21 cellular contexts compared by ENCODE assay signal in genomic region chr19:56085571-56086275, GRCh38. TPM values are rescaled to one million over a fixed set of nuclear protein-coding genes. Genes with fewer than 3 reads are reported as not detected.
DNase-seq lines count a peak whose midpoint lies in the region; ATAC-seq lines count a peak whose summit lies in the region.
"Had no signal": no experiment of that assay in that cellular context is flagged by ENCODE, and none has a peak within 500 bp of the region (broad histone marks: within the 10 kb centered on the region; RNA-seq: fewer than 3 reads in every experiment).

No MANE protein-coding gene starts in this region.

- peak; percentile 16 for DNase-seq in EL
- DNase-seq in HuH-7.5 (ENCODE audit: low spot score) = peak; percentile 36
- DNase-seq in central memory CD8-positive, alpha-beta T cell (ENCODE audit: low spot score in 2 of 2) = no peak
- no peak for DNase-seq in mesenchymal stem cell
- DNase-seq in NCI-H774 (lab: John Stamatoyannopoulos, UW) = no peak
- DNase-seq in effector CD8-positive, alpha-beta T cell (lab: John Stamatoyannopoulos, UW) = no peak
- DNase-seq in cerebellum (ENCODE audit: low spot score) = no peak
- no peak for DNase-seq in activated CD4-positive, alpha-beta memory T cell treated with anti-CD3 and anti-CD28 coated beads for 36 hours
- DNase-seq: activated CD4-positive, alpha-beta T cell treated with anti-CD3 and anti-CD28 coated beads, Interleukin-2, amount 50 U/mL, for 4 hours; activated T-cell treated with anti-CD3 and anti-CD28 coated beads, Interleukin-2, amount 50 U/mL, for 48 hours; amygdala; GF-D8; heart right ventricle; mucosa of descending colon; NCI-H2029; NCI-H524 treated with DMSO at 0.1 percent for 48 hours; occipital lobe; PC-3; stimulated activated CD4-positive, alpha-beta T cell treated with anti-CD3 and anti-CD28 coated beads, Interleukin-2, amount 100 ng/mL, for 48 hours; stimulated activated CD8-positive, alpha-beta memory T cell treated with anti-CD3 and anti-CD28 coated beads, Interleukin-4, amount 100 ng/mL, for 48 hours had no signal

- H3K4me3 Mint-ChIP-seq in central memory CD8-positive, alpha-beta T cell = no peak overlapping the region
- H3K4me3 Mint-ChIP-seq in activated CD4-positive, alpha-beta memory T cell treated with anti-CD3 and anti-CD28 coated beads for 36 hours = no peak overlapping the region

- H3K9me3 ChIP-seq in mesenchymal stem cell (ENCODE audit: control insufficient read depth, low read length) = no peaks in the 10 kb centered on the region
- H3K9me3 ChIP-seq: heart right ventricle, mucosa of descending colon had no signal

- peaks cover 17% of the 10 kb centered on the region for H3K4me1 Mint-ChIP-seq in central memory CD8-positive, alpha-beta T cell
- peaks cover 11% of the 10 kb centered on the region for H3K4me1 Mint-ChIP-seq in activated CD4-positive, alpha-beta memory T cell treated with anti-CD3 and anti-CD28 coated beads for 36 hours (ENCODE audit: low read depth)

- no peak overlapping the region for H3K18ac ChIP-seq in mesenchymal stem cell (ENCODE audit: low read depth in 1 of 2, low read length in 2 of 2)

- intact Hi-C loops in activated CD4-positive, alpha-beta memory T cell treated with anti-CD3 and anti-CD28 coated beads for 36 hours (cut with micrococcal nuclease) = no loop called here

- peaks cover 41% of the 10 kb centered on the region for H3K79me1 ChIP-seq in mesenchymal stem cell (replicated peaks; ENCODE audit: low read length, poor library complexity, severe bottlenecking)

- H3K23ac ChIP-seq in mesenchymal stem cell (ENCODE audit: low read length in 2 of 2) = no peak overlapping the region

- peak overlapping the region; percentile 25 for H3K27ac Mint-ChIP-seq in central memory CD8-positive, alpha-beta T cell (ENCODE audit: low read depth)
- H3K27ac Mint-ChIP-seq in activated CD4-positive, alpha-beta memory T cell treated with anti-CD3 and anti-CD28 coated beads for 36 hours = no peak overlapping the region

- H3K4me3 ChIP-seq in mesenchymal stem cell (ENCODE audit: insufficient read depth in 1 of 2, low read depth in 1 of 2, low read length in 2 of 2) = no peak overlapping the region
- H3K4me3 ChIP-seq: heart right ventricle, mucosa of descending colon had no signal

- H3K27me3 Mint-ChIP-seq in central memory CD8-positive, alpha-beta T cell = peaks cover 11% of the 10 kb centered on the region
- peaks cover 6% of the 10 kb centered on the region for H3K27me3 Mint-ChIP-seq in activated CD4-positive, alpha-beta memory T cell treated with anti-CD3 and anti-CD28 coated beads for 36 hours

- CTCF ChIA-PET in activated CD4-positive, alpha-beta memory T cell treated with anti-CD3 and anti-CD28 coated beads for 36 hours (lab: Charles Lee) = interaction anchor here (1.0 to 1.3 kb wide), 2 partner anchors 10 to 86 kb away, joined by 3 to 5 read pairs; no protein-coding TSS in a partner anchor

- H3K4ac ChIP-seq in mesenchymal stem cell (ENCODE audit: low read depth in 1 of 2, low read length in 2 of 2) = no peak overlapping the region

- H3K27me3 ChIP-seq in mesenchymal stem cell (ENCODE audit: control insufficient read depth in 1 of 2, insufficient read depth in 1 of 2, low read length in 2 of 2) = no peaks in the 10 kb centered on the region
- H3K27me3 ChIP-seq: heart right ventricle had no signal

- H4K91ac ChIP-seq in mesenchymal stem cell (ENCODE audit: low read length) = no peak overlapping the region

- no peak overlapping the region for H2BK5ac ChIP-seq in mesenchymal stem cell (ENCODE audit: low read depth, low read length, poor library complexity, severe bottlenecking)

- no peak for ATAC-seq in central memory CD8-positive, alpha-beta T cell (replicated peaks; ENCODE audit: extremely low read depth, poor library complexity, severe bottlenecking)
- ATAC-seq: HCT116, heart right ventricle, mucosa of descending colon, PC-3 had no signal

- 97% methylated on average over 10 of the region's 10 CpGs for WGBS in mesenchymal stem cell

- H3K14ac ChIP-seq in mesenchymal stem cell (ENCODE audit: low read length in 2 of 2) = no peak overlapping the region

- H3K36me3 ChIP-seq in mesenchymal stem cell (ENCODE audit: control insufficient read depth in 1 of 2, insufficient read depth in 2 of 2, low read depth in 1 of 2, low read length in 2 of 2) = peaks cover 3 to 54% of the 10 kb centered on the region in 2 experiments

- no peak overlapping the region for H2BK15ac ChIP-seq in mesenchymal stem cell (ENCODE audit: low read depth, poor library complexity, severe bottlenecking)

- H2AK5ac ChIP-seq in mesenchymal stem cell (ENCODE audit: low read length, severe bottlenecking) = no peak overlapping the region

- H3K9me3 Mint-ChIP-seq in central memory CD8-positive, alpha-beta T cell = no peaks in the 10 kb centered on the region
- H3K9me3 Mint-ChIP-seq in activated CD4-positive, alpha-beta memory T cell treated with anti-CD3 and anti-CD28 coated beads for 36 hours = no peaks in the 10 kb centered on the region

- POLR2A ChIA-PET in activated CD4-positive, alpha-beta memory T cell treated with anti-CD3 and anti-CD28 coated beads for 36 hours (lab: Charles Lee) = no interaction called here

- H2BK12ac ChIP-seq in mesenchymal stem cell (ENCODE audit: low read length in 2 of 2) = no peak overlapping the region

- no peak overlapping the region for H4K8ac ChIP-seq in mesenchymal stem cell (ENCODE audit: low read length)

- peaks cover 9% of the 10 kb centered on the region for H3K36me3 Mint-ChIP-seq in central memory CD8-positive, alpha-beta T cell (ENCODE audit: insufficient read depth)
- peaks cover 8% of the 10 kb centered on the region for H3K36me3 Mint-ChIP-seq in activated CD4-positive, alpha-beta memory T cell treated with anti-CD3 and anti-CD28 coated beads for 36 hours

- no peak overlapping the region for H3K4me2 ChIP-seq in mesenchymal stem cell (ENCODE audit: low read length, poor library complexity, severe bottlenecking)

- no peak overlapping the region for H2BK120ac ChIP-seq in mesenchymal stem cell (ENCODE audit: low read depth, low read length)

- peak overlapping the region; percentile 1 for H3K9ac ChIP-seq in mesenchymal stem cell (ENCODE audit: low read length)

- no peak overlapping the region for H3K27ac ChIP-seq in mesenchymal stem cell (ENCODE audit: low read length, poor library complexity, severe bottlenecking)

- peaks cover 26% of the 10 kb centered on the region for H3K4me1 ChIP-seq in mesenchymal stem cell (ENCODE audit: control insufficient read depth, insufficient read depth, low read depth, low read length)

- H2AFZ ChIP-seq in mesenchymal stem cell (ENCODE audit: low read depth, low read length) = no peak overlapping the region

RNA-seq across cellular contexts. Expression of gene ZNF787, which starts 35.4 kb away (rescaled TPM):
- 20.5 TPM for polyA plus RNA-seq in mesenchymal stem cell (2013, experiment 1 of 2)
- 20.3 TPM for polyA plus RNA-seq in mesenchymal stem cell (2013, experiment 2 of 2)
- 13.6 TPM for total RNA-seq in cerebellum
- 10 to 100 TPM; 25.3 to 25.5 TPM for total RNA-seq in activated CD4-positive, alpha-beta memory T cell treated with anti-CD3 and anti-CD28 coated beads for 36 hours

RNA-seq across cellular contexts. Expression of gene ZNF444, which starts 55.4 kb away (rescaled TPM):
- 18.1 TPM for polyA plus RNA-seq in mesenchymal stem cell (2013, experiment 1 of 2)
- 17.4 TPM for polyA plus RNA-seq in mesenchymal stem cell (2013, experiment 2 of 2)
- 10.0 TPM for total RNA-seq in cerebellum
- 10 to 100 TPM; 23.1 to 26.1 TPM for total RNA-seq in activated CD4-positive, alpha-beta memory T cell treated with anti-CD3 and anti-CD28 coated beads for 36 hours

Comparison
In these comparisons a context has a peak if more than half of its experiments do, and no peak if none do; other contexts are left out.
1. DNase-seq: peak in EL (single experiment) and HuH-7.5 (single experiment); none in central memory CD8-positive, alpha-beta T cell (0 of 2), mesenchymal stem cell (single experiment), NCI-H774 (single experiment), effector CD8-positive, alpha-beta T cell (single experiment), cerebellum (single experiment) and activated CD4-positive, alpha-beta memory T cell treated with anti-CD3 and anti-CD28 coated beads for 36 hours (single experiment).